Comparison of ENCODE assay signal across 18 cellular contexts in genomic region chr4:178314287-178314686, GRCh38.
"Had no signal": no experiment of that assay in that cellular context is flagged by ENCODE, and none has a peak within 500 bp of the region (broad histone marks: within the 10 kb centered on the region; RNA-seq: fewer than 3 reads in every experiment).

No MANE protein-coding gene starts in this region.

- H3K4me1 Mint-ChIP-seq: mesothelial cell of epicardium, naive B cell had no signal

- ATAC-seq: foreskin keratinocyte, gastroesophageal sphincter, heart left ventricle, left cardiac atrium, left lung, left ventricle myocardium superior, lower lobe of right lung, mucosa of descending colon had no signal

- H3K27ac ChIP-seq: coronary artery, dorsolateral prefrontal cortex, esophagus muscularis mucosa, foreskin keratinocyte, gastroesophageal sphincter, heart left ventricle, left lung, lower lobe of right lung had no signal

- H3K27me3 ChIP-seq: dorsolateral prefrontal cortex, esophagus muscularis mucosa, foreskin keratinocyte, gastroesophageal sphincter, heart left ventricle, left lung had no signal

- H3K9me3 ChIP-seq: lower lobe of right lung had no signal

- H3K27ac Mint-ChIP-seq: mesothelial cell of epicardium, naive B cell had no signal

- DNase-seq: dermis blood vessel endothelial cell; dorsolateral prefrontal cortex; effector CD4-positive, alpha-beta T cell; effector memory CD4-positive, alpha-beta T cell; foreskin keratinocyte; heart left ventricle; hippocampal formation; left cardiac atrium; left lung; left ventricle myocardium superior; lower lobe of right lung; mesenchymal stem cell; mucosa of descending colon; naive B cell had no signal

- H3K36me3 Mint-ChIP-seq: mesothelial cell of epicardium, naive B cell had no signal

- H3K4me1 ChIP-seq: esophagus muscularis mucosa, foreskin keratinocyte, gastroesophageal sphincter, heart left ventricle, left lung, lower lobe of right lung had no signal

- H3K27me3 Mint-ChIP-seq: naive B cell had no signal

- H3K4me3 Mint-ChIP-seq: mesothelial cell of epicardium, naive B cell had no signal

- H3K36me3 ChIP-seq: esophagus muscularis mucosa, gastroesophageal sphincter, heart left ventricle, left lung, lower lobe of right lung had no signal

- H3K4me3 ChIP-seq: coronary artery, dorsolateral prefrontal cortex, esophagus muscularis mucosa, gastroesophageal sphincter, heart left ventricle, left lung, lower lobe of right lung, mucosa of descending colon had no signal
